ENCODE assay signal across 37 cellular contexts in genomic region chr13:26752671-26753070, GRCh38. TPM values are rescaled to one million over a fixed set of nuclear protein-coding genes. Genes with fewer than 3 reads are reported as not detected.
"Had no signal": no experiment of that assay in that cellular context is flagged by ENCODE, and none has a peak within 500 bp of the region (broad histone marks: within the 10 kb centered on the region; RNA-seq: fewer than 3 reads in every experiment).

No MANE protein-coding gene starts in this region.

- DNase-seq: activated effector memory CD4-positive, alpha-beta T cell treated with anti-CD3 and anti-CD28 coated beads, Interleukin-2, amount 50 U/mL, for 16 hours; activated effector memory CD4-positive, alpha-beta T cell treated with Interleukin-2 at 50 U/mL for 16 hours; activated gamma-delta T cell; activated gamma-delta T cell treated with Interleukin-2 at 50 U/mL for 16 hours; activated naive CD4-positive, alpha-beta T cell; activated naive CD4-positive, alpha-beta T cell treated with anti-CD3 and anti-CD28 coated beads for 36 hours; activated naive CD4-positive, alpha-beta T cell treated with anti-CD3 and anti-CD28 coated beads, Interleukin-2, amount 10 ng/mL, durations not matched to agents 7 days and 5 days; activated naive CD4-positive, alpha-beta T cell treated with anti-CD3 and anti-CD28 coated beads, Interleukin-2, amount 50 U/mL, for 16 hours; activated naive CD4-positive, alpha-beta T cell treated with Interleukin-2 at 50 U/mL for 16 hours; activated naive CD8-positive, alpha-beta T cell treated with anti-CD3 and anti-CD28 coated beads for 36 hours; activated naive CD8-positive, alpha-beta T cell treated with anti-CD3 and anti-CD28 coated beads, Interleukin-2, amount 10 ng/mL, durations not matched to agents 7 days and 5 days; activated naive CD8-positive, alpha-beta T cell treated with anti-CD3 and anti-CD28 coated beads, Interleukin-2, amount 50 U/mL, for 24 hours; activated T-cell treated with anti-CD3 and anti-CD28 coated beads, Interleukin-2, amount 50 U/mL, for 24 hours; activated T-cell treated with anti-CD3 and anti-CD28 coated beads, Interleukin-2, amount 50 U/mL, for 4 hours; activated T-cell treated with anti-CD3 and anti-CD28 coated beads, Interleukin-2, amount 50 U/mL, for 48 hours; activated T-cell treated with anti-CD3 and anti-CD28 coated beads, Interleukin-2, amount 50 U/mL, for 72 hours; adrenal gland; amniotic stem cell; amygdala; anterior cingulate cortex; aorta; body of pancreas; brain microvascular endothelial cell; caudate nucleus; central memory CD4-positive, alpha-beta T cell; cerebellar nuclear complex had no signal

- H3K36me3 ChIP-seq: adrenal gland, ascending aorta, brain microvascular endothelial cell, breast epithelium, cardiac muscle cell had no signal

- H3K4me1 ChIP-seq: adrenal gland, ascending aorta, body of pancreas, breast epithelium had no signal

- H3K27me3 ChIP-seq: ascending aorta, body of pancreas, breast epithelium had no signal

- H3K27ac ChIP-seq: adrenal gland, ascending aorta, body of pancreas, brain microvascular endothelial cell, breast epithelium, cardiac muscle cell had no signal

- FAIRE-seq: astrocyte, bronchial epithelial cell had no signal

- H3K9me3 ChIP-seq: adrenal gland, ascending aorta, body of pancreas, breast epithelium had no signal

- H3K4me3 ChIP-seq: adrenal gland, ascending aorta, body of pancreas, breast epithelium, cardiac muscle cell had no signal

RNA-seq across cellular contexts. Expression of gene GPR12, which starts 7.9 kb away (rescaled TPM):
- total RNA-seq: activated naive CD4-positive, alpha-beta T cell treated with anti-CD3 and anti-CD28 coated beads for 36 hours; activated naive CD4-positive, alpha-beta T cell treated with anti-CD3 and anti-CD28 coated beads, Interleukin-2, amount 50 U/mL, for 72 hours; activated naive CD8-positive, alpha-beta T cell treated with anti-CD3 and anti-CD28 coated beads for 36 hours; activated naive CD8-positive, alpha-beta T cell treated with anti-CD3 and anti-CD28 coated beads, Interleukin-2, amount 10 ng/mL, durations not matched to agents 7 days and 5 days; activated T-cell treated with anti-CD3 and anti-CD28 coated beads, Interleukin-2, amount 50 U/mL, for 4 hours; activated T-cell treated with anti-CD3 and anti-CD28 coated beads, Interleukin-2, amount 50 U/mL, for 72 hours; activated T-helper 1 cell treated with anti-CD3 and anti-CD28 coated beads, Interleukin-12 subunit alpha, Interleukin-12 subunit beta, Interleukin-2, Interleukin-4 antibody, amounts not matched to agents 30 ng/mL and 10 ng/mL and 1 ng/mL, durations not matched to agents 14 hours and 24 hours and 36 hours; activated T-helper 17 cell treated with anti-CD3 and anti-CD28 coated beads, Interleukin-2, amount 50 U/mL, for 72 hours; activated T-helper 2 cell treated with anti-CD3 and anti-CD28 coated beads, Interferon-gamma antibody, Interleukin-2, Interleukin-4, amounts not matched to agents 10 μg/mL and 5 μg/mL and 100 μg/mL, durations not matched to agents 14 hours and 24 hours and 36 hours; adrenal gland; ascending aorta; astrocyte; body of pancreas; bronchial epithelial cell; cardiac muscle cell; cardiac septum; chondrocyte had no signal
- polyA plus RNA-seq: adrenal gland, aorta, cardiac muscle cell had no signal
